In the genomic region with DNA sequence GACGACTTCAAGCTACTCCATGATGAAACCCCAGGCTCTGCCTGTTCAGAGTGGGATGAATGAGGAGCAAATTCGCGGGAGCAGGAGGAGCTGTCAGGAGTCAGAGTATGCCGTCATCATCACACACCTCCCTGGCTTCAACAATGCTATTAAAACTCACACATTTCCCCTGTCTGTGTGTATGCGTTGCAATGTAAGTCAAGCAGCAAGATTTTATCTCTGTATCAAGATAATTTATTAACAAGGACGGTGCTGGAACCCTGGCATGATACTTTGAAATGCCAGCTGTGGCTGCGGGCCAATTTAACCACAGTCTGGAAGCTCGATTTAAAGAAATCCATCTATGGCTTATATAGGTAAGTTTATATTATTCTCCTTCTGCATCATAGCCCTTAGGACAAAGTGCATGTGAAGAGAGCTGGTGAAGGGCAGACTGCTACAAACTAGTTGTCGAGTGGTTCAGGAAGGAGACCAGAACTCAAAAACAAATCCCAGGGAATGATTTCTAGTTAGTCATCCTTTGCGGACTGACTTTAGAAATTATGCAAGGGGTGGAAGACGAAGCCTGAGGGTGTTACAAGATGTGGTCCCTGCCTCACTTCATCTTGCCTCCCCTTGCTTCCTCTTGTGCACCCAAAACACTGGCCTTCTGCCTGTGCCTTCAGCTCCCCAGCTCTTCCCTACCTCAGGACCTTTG, we compare ENCODE assay signal across 31 cellular contexts.
DNase-seq lines count a peak whose midpoint lies in the region; ATAC-seq, FAIRE-seq and TF ChIP-seq lines count a peak whose summit lies in the region.
"Had no signal": no experiment of that assay in that cellular context is flagged by ENCODE, and none has a peak within 500 bp of the region (broad histone marks: within the 10 kb centered on the region; RNA-seq: fewer than 3 reads in every experiment).

No MANE protein-coding gene starts in this region.

- H3K4me3 ChIP-seq in HEK293 (ENCODE audit: low read depth, low read length) (no peak overlapping the region), SK-N-SH (ENCODE audit: low read depth in 2 of 2, low read length in 1 of 2) (no peak overlapping the region), bronchial epithelial cell (ENCODE audit: low read depth, low read length) (no peak overlapping the region)
- H3K4me3 ChIP-seq: GM12878, PC-9, SJSA1 had no signal

- no peak overlapping the region for H3K9ac ChIP-seq in SK-N-SH

- no peaks in the 10 kb centered on the region for H3K36me3 Mint-ChIP-seq in CD4-positive, alpha-beta T cell (ENCODE audit: low read depth)
- H3K36me3 Mint-ChIP-seq: CD14-positive monocyte had no signal

- peaks cover 34% of the 10 kb centered on the region for H3K4me1 Mint-ChIP-seq in CD4-positive, alpha-beta T cell (ENCODE audit: low read depth)

- H3K9me2 ChIP-seq in SK-N-SH = no peaks in the 10 kb centered on the region

- no peaks in the 10 kb centered on the region for H3F3A ChIP-seq in SK-N-SH (replicated peaks; ENCODE audit: insufficient read depth)

- H3K4me2 ChIP-seq in SK-N-SH = no peak overlapping the region
- H3K4me2 ChIP-seq: PC-9 had no signal

- no peaks in the 10 kb centered on the region for H3K9me3 Mint-ChIP-seq in CD4-positive, alpha-beta T cell

- H3K4me3 Mint-ChIP-seq in CD4-positive, alpha-beta T cell = no peak overlapping the region

- ATAC-seq in CD4-positive, alpha-beta T cell (ENCODE audit: poor library complexity) = no peak
- ATAC-seq: GM12878, HepG2 had no signal

- H2AFZ ChIP-seq in SK-N-SH (ENCODE audit: low read depth) = no peak overlapping the region
- H2AFZ ChIP-seq: PC-9 had no signal

- no peaks in the 10 kb centered on the region for H3K27me3 ChIP-seq in SK-N-SH (ENCODE audit: insufficient read depth)
- peaks cover 2% of the 10 kb centered on the region for H3K27me3 ChIP-seq in bronchial epithelial cell (ENCODE audit: control insufficient read depth, insufficient read depth, low read length)
- H3K27me3 ChIP-seq in CD4-positive, alpha-beta T cell (ENCODE audit: control insufficient read depth, insufficient read depth, low read length) = no peaks in the 10 kb centered on the region
- H3K27me3 ChIP-seq: BE2C, SJSA1 had no signal

- intact Hi-C loops in CD4-positive, alpha-beta T cell (cut with DNase I, micrococcal nuclease) = no loop called here

- H4K20me1 ChIP-seq in SK-N-SH (ENCODE audit: insufficient read depth) = no peaks in the 10 kb centered on the region

- H3K27ac Mint-ChIP-seq in CD4-positive, alpha-beta T cell = no peak overlapping the region
- H3K27ac Mint-ChIP-seq: CD14-positive monocyte had no signal

- POLR2A ChIA-PET in HEK293 (lab: Yijun Ruan, JAX) (no interaction called here), SK-N-SH (lab: Yijun Ruan, JAX) (no interaction called here)
- POLR2A ChIA-PET in CD4-positive, alpha-beta T cell (lab: Charles Lee) = no interaction called here

- H3K79me2 ChIP-seq in SK-N-SH (ENCODE audit: insufficient read depth) = no peaks in the 10 kb centered on the region

- FAIRE-seq in bronchial epithelial cell (lab: Jason Lieb, UNC) = peak; percentile 77
- FAIRE-seq: D721Med, GM12878, H1, HepG2 had no signal

- WGBS in SK-N-SH (ENCODE audit: low lambda C conversion rate) = 50% methylated on average over 10 of the region's 11 CpGs

- no peak for TF ChIP-seq RAD21 in SK-N-SH (IDR thresholded peaks at IDR 0.05; ENCODE audit: low read length)

- H3K27me3 Mint-ChIP-seq in CD4-positive, alpha-beta T cell = no peaks in the 10 kb centered on the region

- H3K36me3 ChIP-seq in HEK293 (ENCODE audit: control insufficient read depth in 2 of 2, insufficient read depth in 1 of 2, low read length in 2 of 2) (no peaks in the 10 kb centered on the region), SK-N-SH (replicated peaks in 1 of 2; ENCODE audit: control insufficient read depth in 1 of 2, insufficient read depth in 2 of 2, low read length in 1 of 2) (no peaks in the 10 kb centered on the region), bronchial epithelial cell (ENCODE audit: control insufficient read depth, insufficient read depth, low read length) (no peaks in the 10 kb centered on the region)
- H3K36me3 ChIP-seq: BE2C, SJSA1 had no signal

- CTCF ChIA-PET in HEK293 (lab: Yijun Ruan, JAX) (no interaction called here), SK-N-SH (lab: Yijun Ruan, JAX) (interaction anchor here (1.0 to 1.9 kb wide), 3 partner anchors 8 to 358 kb away, joined by 4 to 7 read pairs (median 4); no protein-coding TSS in a partner anchor)
- CTCF ChIA-PET in CD4-positive, alpha-beta T cell (lab: Charles Lee) = no interaction called here

- H3K4me1 ChIP-seq in HEK293 (ENCODE audit: control insufficient read depth, insufficient read depth, low read length) = no peaks in the 10 kb centered on the region
- peaks cover 0 to 12% of the 10 kb centered on the region in 2 experiments; a peak in 1 of 4 replicates for H3K4me1 ChIP-seq in SK-N-SH (ENCODE audit: control insufficient read depth in 1 of 2, insufficient read depth in 2 of 2, low read depth in 1 of 2, low read length in 1 of 2)
- H3K4me1 ChIP-seq: BE2C, SJSA1 had no signal

- DNase-seq in SK-N-SH (no peak), bronchial epithelial cell (ENCODE audit: low read depth) (no peak), GM19238 (ENCODE audit: insufficient read length, low spot score) (no peak), NCI-H1930 (lab: John Stamatoyannopoulos, UW) (no peak), A172 (ENCODE audit: low spot score) (no peak)
- DNase-seq in CD4-positive, alpha-beta T cell = no peak
- DNase-seq: ACHN, BE2C, DMS53, EL, GDM1, HCEC 1CT, Kasumi-1, MM.1S, NCI-H1048, NCI-H1417, NCI-H1694, NCI-H2081, NCI-H2227 treated with DMSO at 0.1 percent for 48 hours, NCI-H526 treated with DMSO at 0.1 percent for 48 hours, PC-9, Right ventricle myocardium superior, RPMI8226, T-helper 1 cell had no signal

- H3K9me3 ChIP-seq in HEK293 (ENCODE audit: control insufficient read depth, insufficient read depth, low read depth, low read length) (no peaks in the 10 kb centered on the region), SK-N-SH (no peaks in the 10 kb centered on the region)
- H3K9me3 ChIP-seq in CD4-positive, alpha-beta T cell (ENCODE audit: control insufficient read depth, low read length) = no peaks in the 10 kb centered on the region
- H3K9me3 ChIP-seq: BE2C, SJSA1 had no signal

- TF ChIP-seq CTCF in HEK293 (tag by site-specific recombination; IDR thresholded peaks at IDR 0.05) = no peak
- TF ChIP-seq CTCF in SK-N-SH (IDR thresholded peaks at IDR 0.05) = no peak
- no peak for TF ChIP-seq CTCF in bronchial epithelial cell (IDR thresholded peaks at IDR 0.05; ENCODE audit: insufficient read depth, low read length, severe bottlenecking)
- no peak for TF ChIP-seq CTCF in CD4-positive, alpha-beta T cell (IDR thresholded peaks at IDR 0.05)

- H3K27ac ChIP-seq in HEK293 (ENCODE audit: extremely low read depth, low read depth, low read length) (no peak overlapping the region), SK-N-SH (ENCODE audit: low read depth in 2 of 2, low read length in 1 of 2) (no peak overlapping the region)
- H3K27ac ChIP-seq in CD4-positive, alpha-beta T cell (ENCODE audit: low read depth, low read length) = no peak overlapping the region
- H3K27ac ChIP-seq: PC-9, SJSA1 had no signal

- no peak for TF ChIP-seq EP300 in SK-N-SH (IDR thresholded peaks at IDR 0.05; ENCODE audit: borderline replicate concordance in 1 of 2, low read depth in 1 of 2, low read length in 1 of 2)

TF ChIP-seq in HEK293, 187 proteins besides CTCF, POLR2A, EP300 and RAD21:
- TF ChIP-seq ZNF623 (tag by site-specific recombination; IDR thresholded peaks at IDR 0.05) (peak; percentile 77), FEZF1 (tag by site-specific recombination; IDR thresholded peaks at IDR 0.05) (no peak)
- TF ChIP-seq, protein P1, sequence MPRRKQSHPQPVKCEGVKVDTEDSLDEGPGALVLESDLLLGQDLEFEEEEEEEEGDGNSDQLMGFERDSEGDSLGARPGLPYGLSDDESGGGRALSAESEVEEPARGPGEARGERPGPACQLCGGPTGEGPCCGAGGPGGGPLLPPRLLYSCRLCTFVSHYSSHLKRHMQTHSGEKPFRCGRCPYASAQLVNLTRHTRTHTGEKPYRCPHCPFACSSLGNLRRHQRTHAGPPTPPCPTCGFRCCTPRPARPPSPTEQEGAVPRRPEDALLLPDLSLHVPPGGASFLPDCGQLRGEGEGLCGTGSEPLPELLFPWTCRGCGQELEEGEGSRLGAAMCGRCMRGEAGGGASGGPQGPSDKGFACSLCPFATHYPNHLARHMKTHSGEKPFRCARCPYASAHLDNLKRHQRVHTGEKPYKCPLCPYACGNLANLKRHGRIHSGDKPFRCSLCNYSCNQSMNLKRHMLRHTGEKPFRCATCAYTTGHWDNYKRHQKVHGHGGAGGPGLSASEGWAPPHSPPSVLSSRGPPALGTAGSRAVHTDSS (tag by site-specific recombination; IDR thresholded peaks at IDR 0.05) = no peak

TF ChIP-seq in SK-N-SH, 30 proteins besides CTCF, POLR2A, EP300 and RAD21:
- TF ChIP-seq RCOR1 (IDR thresholded peaks at IDR 0.05; ENCODE audit: low read length) (peak; percentile 52; the same call in 1 of the 2 replicates), YY1 (IDR thresholded peaks at IDR 0.05; ENCODE audit: low read depth) (no peak), NFIC (IDR thresholded peaks at IDR 0.05; ENCODE audit: borderline replicate concordance) (no peak), TCF12 (IDR thresholded peaks at IDR 0.05) (no peak)
